Comparison of ENCODE assay signal across 11 cellular contexts in genomic region chr12:43807361-43807760, GRCh38. TPM values are rescaled to one million over a fixed set of nuclear protein-coding genes. Genes with fewer than 3 reads are reported as not detected.
DNase-seq lines count a peak whose midpoint lies in the region; ATAC-seq and TF ChIP-seq lines count a peak whose summit lies in the region.
"Had no signal": no experiment of that assay in that cellular context is flagged by ENCODE, and none has a peak within 500 bp of the region (broad histone marks: within the 10 kb centered on the region; RNA-seq: fewer than 3 reads in every experiment).

No MANE protein-coding gene starts in this region.

- H3K9me3 ChIP-seq in heart right ventricle (no peaks in the 10 kb centered on the region), heart left ventricle (no peaks in the 10 kb centered on the region)
- H3K9me3 ChIP-seq: mucosa of descending colon, Peyer's patch had no signal

- intact Hi-C loops in heart right ventricle (cut with DNase I) (loop anchor here in 6 of 10 donors (2.0 to 10.0 kb wide), 6 partner anchors 27 to 77 kb away; partner anchors contain the start of genes IRAK4 (in 3 of the 6) and PUS7L (in 3 of the 6)), Right ventricle myocardium inferior (cut with DNase I) (loop anchor here (2.0 kb wide), 3 partner anchors 29 to 75 kb away; partner anchors contain the start of genes IRAK4, PUS7L and TMEM117), heart left ventricle (cut with DNase I) (loop anchor here in 6 of 10 donors (2.0 to 10.0 kb wide), 6 partner anchors 27 to 77 kb away; partner anchors contain the start of genes IRAK4 (in 4 of the 6), PUS7L (in 4 of the 6) and TMEM117 (in 1 of the 6))

- H3K4me1 ChIP-seq in heart right ventricle (peaks cover 0 to 46% (median 24%) of the 10 kb centered on the region in 9 donors), heart left ventricle (peaks cover 0 to 38% (median 23%) of the 10 kb centered on the region in 12 donors)

- peak overlapping the region; percentile 100 for H3K4me3 Mint-ChIP-seq in activated naive CD8-positive, alpha-beta T cell
- H3K4me3 Mint-ChIP-seq in mesothelial cell of epicardium = peak overlapping the region; percentile 99

- TF ChIP-seq CTCF in heart right ventricle (IDR thresholded peaks at IDR 0.05) = no peak
- no peak for TF ChIP-seq CTCF in mesothelial cell of epicardium (IDR thresholded peaks at IDR 0.05; ENCODE audit: unreplicated experiment)
- no peak for TF ChIP-seq CTCF in heart left ventricle (IDR thresholded peaks at IDR 0.05)

- peaks cover 6% of the 10 kb centered on the region for H3K36me3 Mint-ChIP-seq in activated naive CD8-positive, alpha-beta T cell
- peaks cover 4% of the 10 kb centered on the region for H3K36me3 Mint-ChIP-seq in mesothelial cell of epicardium

- DNase-seq in heart right ventricle (no peak), Right ventricle myocardium inferior (ENCODE audit: missing footprints) (no peak), mesothelial cell of epicardium (ENCODE audit: low spot score in 2 of 2, unreplicated experiment in 2 of 2) (no peak), amniotic stem cell (lab: John Stamatoyannopoulos, UW) (no peak), heart left ventricle (no peak)
- no peak for DNase-seq in activated CD8-positive, alpha-beta memory T cell treated with anti-CD3 and anti-CD28 coated beads, Interleukin-2, amount 50 U/mL, for 48 hours
- DNase-seq in activated effector memory CD4-positive, alpha-beta T cell treated with anti-CD3 and anti-CD28 coated beads, Interleukin-2, amount 50 U/mL, for 16 hours = no peak
- DNase-seq: mucosa of descending colon, Peyer's patch had no signal

- H3K4me1 Mint-ChIP-seq in activated naive CD8-positive, alpha-beta T cell (ENCODE audit: low read depth) = peaks cover 57% of the 10 kb centered on the region
- H3K4me1 Mint-ChIP-seq in mesothelial cell of epicardium = peaks cover 29% of the 10 kb centered on the region

- peak overlapping the region in 6 of 10 donors; percentile 94 to 99 (median 98) for H3K27ac ChIP-seq in heart right ventricle
- peak overlapping the region in 5 of 12 donors; percentile 87 to 98 (median 96) for H3K27ac ChIP-seq in heart left ventricle

- H3K27me3 Mint-ChIP-seq in activated naive CD8-positive, alpha-beta T cell = no peaks in the 10 kb centered on the region
- H3K27me3 Mint-ChIP-seq in mesothelial cell of epicardium (ENCODE audit: low read depth) = no peaks in the 10 kb centered on the region

- no peak for ATAC-seq in heart right ventricle
- no peak for ATAC-seq in Right ventricle myocardium inferior
- no peak for ATAC-seq in heart left ventricle
- ATAC-seq: K562, mucosa of descending colon had no signal

- peaks cover 0 to 21% (median 0%) of the 10 kb centered on the region in 9 donors for H3K36me3 ChIP-seq in heart right ventricle
- H3K36me3 ChIP-seq in heart left ventricle = peaks cover 0 to 19% (median 12%) of the 10 kb centered on the region in 9 donors

- H3K4me3 ChIP-seq in heart right ventricle (no peak overlapping the region), heart left ventricle (peak overlapping the region in 1 of 12 donors; percentile 63)
- H3K4me3 ChIP-seq: mucosa of descending colon had no signal

- peak overlapping the region; percentile 100 for H3K27ac Mint-ChIP-seq in activated naive CD8-positive, alpha-beta T cell
- peak overlapping the region; percentile 100 for H3K27ac Mint-ChIP-seq in mesothelial cell of epicardium

- TF ChIP-seq POLR2A in heart left ventricle (IDR thresholded peaks at IDR 0.05) = no peak

- H3K9me3 Mint-ChIP-seq in activated naive CD8-positive, alpha-beta T cell (ENCODE audit: low read depth) = no peaks in the 10 kb centered on the region
- no peaks in the 10 kb centered on the region for H3K9me3 Mint-ChIP-seq in mesothelial cell of epicardium

- WGBS in heart right ventricle, 2 donors = 87 to 95% methylated on average over 3 of the region's 3 CpGs
- WGBS in heart left ventricle, 4 donors = 74 to 96% (median 85%) methylated on average over 3 of the region's 3 CpGs

- no peaks in the 10 kb centered on the region for H3K27me3 ChIP-seq in heart right ventricle
- H3K27me3 ChIP-seq in heart left ventricle = no peaks in the 10 kb centered on the region
- H3K27me3 ChIP-seq: Peyer's patch had no signal

RNA-seq across cellular contexts. Expression of gene TWF1, which starts 1.2 kb away (rescaled TPM):
- total RNA-seq in heart right ventricle (10 to 100 TPM in 6 of 10 donors, 1 to 10 TPM in 4; 8.5 to 21.7 (median 10.7) TPM), Right ventricle myocardium inferior (14.0 TPM), mesothelial cell of epicardium (51.7 to 61.2 TPM (median 52.4 TPM) in 3 replicates), heart left ventricle (10 to 100 TPM in 7 of 9 donors, 1 to 10 TPM in 2; 9.3 to 34.6 (median 10.7) TPM)
- polyA plus RNA-seq in heart right ventricle (10 to 100 TPM; 11.4 to 20.4 TPM), heart left ventricle (10 to 100 TPM in 1 of 2 donors, 1 to 10 TPM in 1; 8.3 to 12.3 TPM)

RNA-seq across cellular contexts. Expression of gene TMEM117, which starts 28.5 kb away (rescaled TPM):
- total RNA-seq in heart right ventricle = 1 to 10 TPM; 5.9 to 8.5 (median 7.1) TPM
- 1 to 10 TPM; 4.0 to 5.9 TPM for polyA plus RNA-seq in heart right ventricle
- total RNA-seq in Right ventricle myocardium inferior = 7.1 TPM
- 31.5 to 35.3 TPM (median 32.9 TPM) in 3 replicates for total RNA-seq in mesothelial cell of epicardium
- total RNA-seq in heart left ventricle = 10 to 100 TPM in 1 of 9 donors, 1 to 10 TPM in 8; 5.7 to 13.5 (median 7.8) TPM
- polyA plus RNA-seq in heart left ventricle = 1 to 10 TPM; 3.7 to 6.9 TPM

RNA-seq across cellular contexts. Expression of gene IRAK4, which starts 48.6 kb away (rescaled TPM):
- total RNA-seq in heart right ventricle = 1 to 10 TPM; 3.6 to 8.1 (median 4.1) TPM
- 1 to 10 TPM; 3.8 to 5.4 TPM for polyA plus RNA-seq in heart right ventricle
- total RNA-seq in Right ventricle myocardium inferior = 6.2 TPM
- 6.1 to 8.2 TPM (median 7.5 TPM) in 3 replicates for total RNA-seq in mesothelial cell of epicardium
- total RNA-seq in heart left ventricle = 10 to 100 TPM in 1 of 9 donors, 1 to 10 TPM in 8; 3.6 to 14.4 (median 5.1) TPM
- polyA plus RNA-seq in heart left ventricle = 1 to 10 TPM; 3.3 to 4.8 TPM

RNA-seq across cellular contexts. Expression of gene PUS7L, which starts 48.8 kb away (rescaled TPM):
- total RNA-seq in heart right ventricle (1 to 10 TPM; 4.1 to 7.8 (median 5.2) TPM), Right ventricle myocardium inferior (3.5 TPM), mesothelial cell of epicardium (10.6 to 13.0 TPM (median 12.6 TPM) in 3 replicates), heart left ventricle (1 to 10 TPM; 3.7 to 7.6 (median 5.3) TPM)
- polyA plus RNA-seq in heart right ventricle (1 to 10 TPM; 1.2 to 1.5 TPM), heart left ventricle (1 to 10 TPM in 1 of 2 donors, under 1 TPM in 1; 0.80 to 2.9 TPM)
